ENCODE assay signal across 1 cellular context in genomic region chr1:205976708-205977107, GRCh38.
TF ChIP-seq lines count a peak whose summit lies in the region.

No MANE protein-coding gene starts in this region.

TF ChIP-seq in HepG2, 621 proteins besides CTCF, POLR2A, EP300 and RAD21 (continued from another document):
- TF ChIP-seq THAP11 (CRISPR knock-in tag; IDR thresholded peaks at IDR 0.05) = 0 out of 2 replicates have a peak, but pooled peaks have one; percentile 3
- no peak for TF ChIP-seq ZNF543 (CRISPR knock-in tag; IDR thresholded peaks at IDR 0.05)
- TF ChIP-seq ZNF772 (CRISPR knock-in tag; IDR thresholded peaks at IDR 0.05) = no peak
- TF ChIP-seq, protein P1, sequence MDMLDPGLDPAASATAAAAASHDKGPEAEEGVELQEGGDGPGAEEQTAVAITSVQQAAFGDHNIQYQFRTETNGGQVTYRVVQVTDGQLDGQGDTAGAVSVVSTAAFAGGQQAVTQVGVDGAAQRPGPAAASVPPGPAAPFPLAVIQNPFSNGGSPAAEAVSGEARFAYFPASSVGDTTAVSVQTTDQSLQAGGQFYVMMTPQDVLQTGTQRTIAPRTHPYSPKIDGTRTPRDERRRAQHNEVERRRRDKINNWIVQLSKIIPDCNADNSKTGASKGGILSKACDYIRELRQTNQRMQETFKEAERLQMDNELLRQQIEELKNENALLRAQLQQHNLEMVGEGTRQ (IDR thresholded peaks at IDR 0.05; ENCODE audit: low read depth, low read length) = peak; percentile 46
- TF ChIP-seq, protein P1 (CRISPR knock-in tag; IDR thresholded peaks at IDR 0.05; ENCODE audit: borderline replicate concordance) = peak; percentile 21; the same call in 1 of the 2 replicates
- no peak for TF ChIP-seq SOX6 (IDR thresholded peaks at IDR 0.05)
- TF ChIP-seq SOX6 (CRISPR knock-in tag; IDR thresholded peaks at IDR 0.05) = peak; percentile 38; the same call in 1 of the 2 replicates
- TF ChIP-seq ZNF841 (CRISPR knock-in tag; IDR thresholded peaks at IDR 0.05; ENCODE audit: borderline replicate concordance) = no peak
- TF ChIP-seq ZNF780A (CRISPR knock-in tag; IDR thresholded peaks at IDR 0.05) = no peak
- no peak for TF ChIP-seq ZNF773 (CRISPR knock-in tag; IDR thresholded peaks at IDR 0.05; ENCODE audit: borderline replicate concordance)
- peak; percentile 22; the same call in 1 of the 2 replicates for TF ChIP-seq ZNF687 (CRISPR knock-in tag; IDR thresholded peaks at IDR 0.05)
- no peak for TF ChIP-seq ZBTB8A (CRISPR knock-in tag; IDR thresholded peaks at IDR 0.05; ENCODE audit: borderline replicate concordance, low read depth)
TF ChIP-seq in HepG2: peak in this region for 24.
